1 cellular context compared by ENCODE assay signal in genomic region chr12:122094735-122095561, GRCh38.
TF ChIP-seq lines count a peak whose summit lies in the region.

No MANE protein-coding gene starts in this region.

TF ChIP-seq in K562, 482 proteins besides CTCF, POLR2A, EP300 and RAD21 (continued from another document):
- TF ChIP-seq NCOA4 (IDR thresholded peaks at IDR 0.05; ENCODE audit: partially characterized antibody) (no peak), CBX2 (IDR thresholded peaks at IDR 0.05; ENCODE audit: insufficient read depth, low read length, poor library complexity, severe bottlenecking) (no peak), KDM1A (IDR thresholded peaks at IDR 0.05) (peak in 1 of 2 experiments; percentile 25; a peak in 2 of 4 replicates), PHF20 (IDR thresholded peaks at IDR 0.05; ENCODE audit: partially characterized antibody) (peak; percentile 90), TEAD4 (IDR thresholded peaks at IDR 0.05; ENCODE audit: low read length) (0 out of 2 replicates have a peak, but pooled peaks have one; percentile 17), TEAD4 (CRISPR knock-in tag; IDR thresholded peaks at IDR 0.05; ENCODE audit: borderline replicate concordance) (no peak), CBX1 (IDR thresholded peaks at IDR 0.05; ENCODE audit: low read depth) (peak; percentile 94), ZBTB26 (CRISPR knock-in tag; IDR thresholded peaks at IDR 0.05) (peak; percentile 49; the same call in 1 of the 2 replicates), SRSF9 (IDR thresholded peaks at IDR 0.05; ENCODE audit: borderline replicate concordance, low read depth, low read length) (no peak), ADNP (tag; IDR thresholded peaks at IDR 0.05) (peak; percentile 98), ZNF609 (CRISPR knock-in tag; IDR thresholded peaks at IDR 0.05; ENCODE audit: borderline replicate concordance) (no peak; the same call in 1 of the 2 replicates), AFF1 (IDR thresholded peaks at IDR 0.05; ENCODE audit: low read depth in 1 of 2, partially characterized antibody in 2 of 2) (peak in 1 of 2 experiments; percentile 23), HLTF (IDR thresholded peaks at IDR 0.05) (peak; percentile 63; the same call in 1 of the 2 replicates), MECOM (CRISPR knock-in tag; IDR thresholded peaks at IDR 0.05) (0 out of 2 replicates have a peak, but pooled peaks have one; percentile 29), LARP7 (IDR thresholded peaks at IDR 0.05) (0 out of 2 replicates have a peak, but pooled peaks have one; percentile 20), ARNT (IDR thresholded peaks at IDR 0.05) (peak in 1 of 2 experiments; percentile 27; a peak in 1 of 4 replicates), HDAC1 (IDR thresholded peaks at IDR 0.05) (peak in 1 of 2 experiments; percentile 49; a peak in 1 of 4 replicates), HDGF (IDR thresholded peaks at IDR 0.05) (peak; percentile 87), ZFX (CRISPR knock-in tag; IDR thresholded peaks at IDR 0.05) (0 out of 2 replicates have a peak, but pooled peaks have one; percentile 28), EHMT2 (IDR thresholded peaks at IDR 0.05) (peak; percentile 8; the same call in 1 of the 2 replicates)
- TF ChIP-seq, protein P1, sequence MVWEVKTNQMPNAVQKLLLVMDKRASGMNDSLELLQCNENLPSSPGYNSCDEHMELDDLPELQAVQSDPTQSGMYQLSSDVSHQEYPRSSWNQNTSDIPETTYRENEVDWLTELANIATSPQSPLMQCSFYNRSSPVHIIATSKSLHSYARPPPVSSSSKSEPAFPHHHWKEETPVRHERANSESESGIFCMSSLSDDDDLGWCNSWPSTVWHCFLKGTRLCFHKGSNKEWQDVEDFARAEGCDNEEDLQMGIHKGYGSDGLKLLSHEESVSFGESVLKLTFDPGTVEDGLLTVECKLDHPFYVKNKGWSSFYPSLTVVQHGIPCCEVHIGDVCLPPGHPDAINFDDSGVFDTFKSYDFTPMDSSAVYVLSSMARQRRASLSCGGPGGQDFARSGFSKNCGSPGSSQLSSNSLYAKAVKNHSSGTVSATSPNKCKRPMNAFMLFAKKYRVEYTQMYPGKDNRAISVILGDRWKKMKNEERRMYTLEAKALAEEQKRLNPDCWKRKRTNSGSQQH (CRISPR knock-in tag; IDR thresholded peaks at IDR 0.05): peak; percentile 57; the same call in 1 of the 2 replicates
- TF ChIP-seq, protein P2, sequence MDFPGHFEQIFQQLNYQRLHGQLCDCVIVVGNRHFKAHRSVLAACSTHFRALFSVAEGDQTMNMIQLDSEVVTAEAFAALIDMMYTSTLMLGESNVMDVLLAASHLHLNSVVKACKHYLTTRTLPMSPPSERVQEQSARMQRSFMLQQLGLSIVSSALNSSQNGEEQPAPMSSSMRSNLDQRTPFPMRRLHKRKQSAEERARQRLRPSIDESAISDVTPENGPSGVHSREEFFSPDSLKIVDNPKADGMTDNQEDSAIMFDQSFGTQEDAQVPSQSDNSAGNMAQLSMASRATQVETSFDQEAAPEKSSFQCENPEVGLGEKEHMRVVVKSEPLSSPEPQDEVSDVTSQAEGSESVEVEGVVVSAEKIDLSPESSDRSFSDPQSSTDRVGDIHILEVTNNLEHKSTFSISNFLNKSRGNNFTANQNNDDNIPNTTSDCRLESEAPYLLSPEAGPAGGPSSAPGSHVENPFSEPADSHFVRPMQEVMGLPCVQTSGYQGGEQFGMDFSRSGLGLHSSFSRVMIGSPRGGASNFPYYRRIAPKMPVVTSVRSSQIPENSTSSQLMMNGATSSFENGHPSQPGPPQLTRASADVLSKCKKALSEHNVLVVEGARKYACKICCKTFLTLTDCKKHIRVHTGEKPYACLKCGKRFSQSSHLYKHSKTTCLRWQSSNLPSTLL (IDR thresholded peaks at IDR 0.05): peak; percentile 46; the same call in 1 of the 2 replicates
- TF ChIP-seq, protein P3, sequence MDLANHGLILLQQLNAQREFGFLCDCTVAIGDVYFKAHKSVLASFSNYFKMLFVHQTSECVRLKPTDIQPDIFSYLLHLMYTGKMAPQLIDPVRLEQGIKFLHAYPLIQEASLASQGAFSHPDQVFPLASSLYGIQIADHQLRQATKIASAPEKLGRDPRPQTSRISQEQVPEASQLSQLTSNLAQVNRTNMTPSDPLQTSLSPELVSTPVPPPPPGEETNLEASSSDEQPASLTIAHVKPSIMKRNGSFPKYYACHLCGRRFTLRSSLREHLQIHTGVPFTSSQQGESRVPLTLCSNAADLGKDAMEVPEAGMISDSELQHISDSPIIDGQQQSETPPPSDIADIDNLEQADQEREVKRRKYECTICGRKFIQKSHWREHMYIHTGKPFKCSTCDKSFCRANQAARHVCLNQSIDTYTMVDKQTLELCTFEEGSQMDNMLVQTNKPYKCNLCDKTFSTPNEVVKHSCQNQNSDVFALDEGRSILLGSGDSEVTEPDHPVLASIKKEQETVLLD (IDR thresholded peaks at IDR 0.05): 0 out of 2 replicates have a peak, but pooled peaks have one; percentile 12
- TF ChIP-seq, protein P4, sequence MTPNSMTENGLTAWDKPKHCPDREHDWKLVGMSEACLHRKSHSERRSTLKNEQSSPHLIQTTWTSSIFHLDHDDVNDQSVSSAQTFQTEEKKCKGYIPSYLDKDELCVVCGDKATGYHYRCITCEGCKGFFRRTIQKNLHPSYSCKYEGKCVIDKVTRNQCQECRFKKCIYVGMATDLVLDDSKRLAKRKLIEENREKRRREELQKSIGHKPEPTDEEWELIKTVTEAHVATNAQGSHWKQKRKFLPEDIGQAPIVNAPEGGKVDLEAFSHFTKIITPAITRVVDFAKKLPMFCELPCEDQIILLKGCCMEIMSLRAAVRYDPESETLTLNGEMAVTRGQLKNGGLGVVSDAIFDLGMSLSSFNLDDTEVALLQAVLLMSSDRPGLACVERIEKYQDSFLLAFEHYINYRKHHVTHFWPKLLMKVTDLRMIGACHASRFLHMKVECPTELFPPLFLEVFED (CRISPR knock-in tag; conservative IDR thresholded peaks at IDR 0.05): peak; percentile 62; the same call in 1 of the 2 replicates
- TF ChIP-seq, protein P5, sequence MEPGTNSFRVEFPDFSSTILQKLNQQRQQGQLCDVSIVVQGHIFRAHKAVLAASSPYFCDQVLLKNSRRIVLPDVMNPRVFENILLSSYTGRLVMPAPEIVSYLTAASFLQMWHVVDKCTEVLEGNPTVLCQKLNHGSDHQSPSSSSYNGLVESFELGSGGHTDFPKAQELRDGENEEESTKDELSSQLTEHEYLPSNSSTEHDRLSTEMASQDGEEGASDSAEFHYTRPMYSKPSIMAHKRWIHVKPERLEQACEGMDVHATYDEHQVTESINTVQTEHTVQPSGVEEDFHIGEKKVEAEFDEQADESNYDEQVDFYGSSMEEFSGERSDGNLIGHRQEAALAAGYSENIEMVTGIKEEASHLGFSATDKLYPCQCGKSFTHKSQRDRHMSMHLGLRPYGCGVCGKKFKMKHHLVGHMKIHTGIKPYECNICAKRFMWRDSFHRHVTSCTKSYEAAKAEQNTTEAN (CRISPR knock-in tag; IDR thresholded peaks at IDR 0.05): peak; percentile 74; the same call in 1 of the 2 replicates
